ENCODE assay signal across 8 cellular contexts in genomic region chr1:160097196-160097910, GRCh38. TPM values are rescaled to one million over a fixed set of nuclear protein-coding genes. Genes with fewer than 3 reads are reported as not detected.
DNase-seq lines count a peak whose midpoint lies in the region; ATAC-seq and TF ChIP-seq lines count a peak whose summit lies in the region.

No MANE protein-coding gene starts in this region.

- no peak for ATAC-seq in naive thymus-derived CD4-positive, alpha-beta T cell
- no peak for ATAC-seq in activated CD4-positive, CD25-positive, alpha-beta regulatory T cell treated with anti-CD3 and anti-CD28 coated beads, Interleukin-2, amount 50 U/mL, for 24 hours

- no peaks in the 10 kb centered on the region for H3K9me2 ChIP-seq in MM.1S (replicated peaks; ENCODE audit: insufficient read depth, low read length)

- TF ChIP-seq POLR2A in uterus (IDR thresholded peaks at IDR 0.05), result no peak

- CTCF ChIA-PET in naive thymus-derived CD4-positive, alpha-beta T cell (lab: Charles Lee), result interaction anchor here (2.2 to 6.3 kb wide), 4 partner anchors 11 to 194 kb away, joined by 8 to 73 read pairs (median 8); partner anchors contain the start of gene KCNJ9

- H3K79me2 ChIP-seq in ACC112 (ENCODE audit: control insufficient read depth, insufficient read depth, low read length, unreplicated experiment) (no peaks in the 10 kb centered on the region), MM.1S (ENCODE audit: low read length) (peaks cover 23% of the 10 kb centered on the region)

- peak overlapping the region; percentile 83 for H3K9ac ChIP-seq in MM.1S (ENCODE audit: low read length)

- POLR2A ChIA-PET in naive thymus-derived CD4-positive, alpha-beta T cell (lab: Charles Lee), result interaction anchor here (0.6 to 3.0 kb wide), 11 partner anchors 11 to 1293 kb away, joined by 3 to 22 read pairs (median 5); partner anchors contain the start of genes DCAF8, KCNJ10, PIGM and TAGLN2

- no peaks in the 10 kb centered on the region for H3K27me3 ChIP-seq in ACC112 (ENCODE audit: insufficient read depth, low read length)
- no peaks in the 10 kb centered on the region for H3K27me3 ChIP-seq in MM.1S (replicated peaks; ENCODE audit: insufficient read depth, low read length)
- H3K27me3 ChIP-seq in naive thymus-derived CD4-positive, alpha-beta T cell (ENCODE audit: control insufficient read depth in 2 of 2, insufficient read depth in 2 of 2, low read length in 2 of 2), result no peaks in the 10 kb centered on the region
- H3K27me3 ChIP-seq in uterus, result no peaks in the 10 kb centered on the region

- intact Hi-C loops in naive thymus-derived CD4-positive, alpha-beta T cell (cut with micrococcal nuclease), result loop anchor here in 1 of 2 donors (5.0 kb wide), 1 partner anchor 510 kb away; no protein-coding TSS in a partner anchor
- intact Hi-C loops in uterus (cut with DNase I; ENCODE audit: low total_unique reads), result loop anchor here (10.0 kb wide), 1 partner anchor 97 kb away; the partner anchor contains the start of gene CASQ1

- no peak for TF ChIP-seq CTCF in MM.1S (IDR thresholded peaks at IDR 0.05; ENCODE audit: low read length)
- TF ChIP-seq CTCF in cardiac fibroblast (IDR thresholded peaks at IDR 0.05; ENCODE audit: low read depth, low read length), result no peak
- no peak for TF ChIP-seq CTCF in uterus (IDR thresholded peaks at IDR 0.05)

- H3K9me3 ChIP-seq in MM.1S (replicated peaks; ENCODE audit: insufficient read depth, low read length) (no peaks in the 10 kb centered on the region), uterus (no peaks in the 10 kb centered on the region)
- no peaks in the 10 kb centered on the region for H3K9me3 ChIP-seq in naive thymus-derived CD4-positive, alpha-beta T cell (ENCODE audit: control insufficient read depth in 2 of 3, low read length in 3 of 3)

- H3K4me1 ChIP-seq in ACC112 (ENCODE audit: control insufficient read depth, insufficient read depth, low read length, unreplicated experiment) (peaks cover 11% of the 10 kb centered on the region), MM.1S (ENCODE audit: low read length) (peaks cover 33% of the 10 kb centered on the region), uterus (peaks cover 7 to 10% of the 10 kb centered on the region in 2 donors)
- H3K4me1 ChIP-seq in naive thymus-derived CD4-positive, alpha-beta T cell (ENCODE audit: control insufficient read depth in 2 of 2, insufficient read depth in 2 of 2, low read length in 2 of 2), result peaks cover 28 to 59% of the 10 kb centered on the region in 2 donors

- peak overlapping the region; percentile 83 to 98 (median 95) for H3K27ac Mint-ChIP-seq in naive thymus-derived CD4-positive, alpha-beta T cell

- no peaks in the 10 kb centered on the region for H4K20me1 ChIP-seq in MM.1S (ENCODE audit: insufficient read depth, low read length)

- H3K4me3 ChIP-seq in ACC112 (ENCODE audit: low read depth, low read length) (peak overlapping the region; percentile 86), MM.1S (ENCODE audit: low read length) (peak overlapping the region; percentile 94), cardiac fibroblast (replicated peaks in 1 of 2; ENCODE audit: low read depth in 2 of 2, low read length in 2 of 2) (peak overlapping the region; percentile 66 to 73), uterus (peak overlapping the region; percentile 90 to 99)
- H3K4me3 ChIP-seq in naive thymus-derived CD4-positive, alpha-beta T cell (ENCODE audit: low read length), result peak overlapping the region; percentile 87

- no peaks in the 10 kb centered on the region for H3K27me3 Mint-ChIP-seq in naive thymus-derived CD4-positive, alpha-beta T cell

- DNase-seq in MM.1S (no peak), cardiac fibroblast (ENCODE audit: low read depth in 2 of 2) (no peak), uterus (no peak), NCI-H2081 (lab: John Stamatoyannopoulos, UW) (no peak), RPMI8226 (no peak)
- peak in 5 of 9 donors; percentile 11 to 44 (median 28) for DNase-seq in naive thymus-derived CD4-positive, alpha-beta T cell

- peaks cover 0 to 3% (median 0%) of the 10 kb centered on the region in 5 donors for H3K36me3 Mint-ChIP-seq in naive thymus-derived CD4-positive, alpha-beta T cell

- H2AFZ ChIP-seq in ACC112 (ENCODE audit: low read length, unreplicated experiment), result no peak overlapping the region
- H2AFZ ChIP-seq in MM.1S (ENCODE audit: low read length), result peak overlapping the region; percentile 83; the same call in 1 of the 2 replicates

- H3F3A ChIP-seq in MM.1S (ENCODE audit: insufficient read depth, low read length), result peaks cover 7% of the 10 kb centered on the region; the same call in 1 of the 2 replicates

- H3K4me2 ChIP-seq in MM.1S (ENCODE audit: low read depth, low read length), result peak overlapping the region; percentile 93

- H3K9me3 Mint-ChIP-seq in naive thymus-derived CD4-positive, alpha-beta T cell, result no peaks in the 10 kb centered on the region

- H3K4me1 Mint-ChIP-seq in naive thymus-derived CD4-positive, alpha-beta T cell, result peaks cover 39 to 82% (median 63%) of the 10 kb centered on the region in 7 donors

- H3K36me3 ChIP-seq in ACC112 (ENCODE audit: insufficient read depth, low read length), result no peaks in the 10 kb centered on the region
- no peaks in the 10 kb centered on the region for H3K36me3 ChIP-seq in MM.1S (replicated peaks; ENCODE audit: insufficient read depth, low read length)
- peaks cover 0 to 38% (median 0%) of the 10 kb centered on the region in 3 experiments for H3K36me3 ChIP-seq in naive thymus-derived CD4-positive, alpha-beta T cell (ENCODE audit: control insufficient read depth in 2 of 3, insufficient read depth in 3 of 3, low read length in 3 of 3)
- no peaks in the 10 kb centered on the region for H3K36me3 ChIP-seq in uterus

- H3K27ac ChIP-seq in ACC112 (ENCODE audit: low read depth, low read length), result no peak overlapping the region
- no peak overlapping the region for H3K27ac ChIP-seq in MM.1S (ENCODE audit: low read length)
- peak overlapping the region; percentile 96 for H3K27ac ChIP-seq in naive thymus-derived CD4-positive, alpha-beta T cell (ENCODE audit: low read depth, low read length)
- peak overlapping the region in 1 of 2 donors; percentile 91 for H3K27ac ChIP-seq in uterus

- peak overlapping the region; percentile 86 to 96 (median 94) for H3K4me3 Mint-ChIP-seq in naive thymus-derived CD4-positive, alpha-beta T cell

RNA-seq across cellular contexts. Expression of gene IGSF8, which starts 1.1 kb away (rescaled TPM):
- total RNA-seq in naive thymus-derived CD4-positive, alpha-beta T cell, result 10 to 100 TPM; 31.9 to 68.7 (median 44.8) TPM
- 10 to 100 TPM; 38.6 to 60.9 TPM for polyA plus RNA-seq in naive thymus-derived CD4-positive, alpha-beta T cell
- total RNA-seq in uterus, result 10 to 100 TPM in 3 of 4 donors, 1 to 10 TPM in 1; 5.4 to 41.4 (median 26.9) TPM

RNA-seq across cellular contexts. Expression of gene KCNJ9, which starts 16.0 kb away (rescaled TPM):
- total RNA-seq in naive thymus-derived CD4-positive, alpha-beta T cell, result not detected
- under 1 TPM; 0.06 to 0.08 TPM for polyA plus RNA-seq in naive thymus-derived CD4-positive, alpha-beta T cell
- total RNA-seq in uterus, result under 1 TPM in 1 of 4 donors, not detected in 3; 0.28 TPM

RNA-seq across cellular contexts. Expression of gene ATP1A2, which starts 18.2 kb away (rescaled TPM):
- not detected for total RNA-seq in naive thymus-derived CD4-positive, alpha-beta T cell
- not detected for polyA plus RNA-seq in naive thymus-derived CD4-positive, alpha-beta T cell
- total RNA-seq in uterus, result 10 to 100 TPM in 3 of 4 donors, 1 to 10 TPM in 1; 1.2 to 36.8 (median 13.4) TPM

RNA-seq across cellular contexts. Expression of gene KCNJ10, which starts 27.4 kb away (rescaled TPM):
- under 1 TPM in 1 of 5 experiments, not detected in 4; 0.32 TPM for total RNA-seq in naive thymus-derived CD4-positive, alpha-beta T cell
- polyA plus RNA-seq in naive thymus-derived CD4-positive, alpha-beta T cell, result under 1 TPM in 1 of 2 donors, not detected in 1; 0.29 TPM
- under 1 TPM in 1 of 4 donors, not detected in 3; 0.58 TPM for total RNA-seq in uterus

RNA-seq across cellular contexts. Expression of gene ATP1A4, which starts 54.0 kb away (rescaled TPM):
- under 1 TPM in 1 of 5 experiments, not detected in 4; 0.71 TPM for total RNA-seq in naive thymus-derived CD4-positive, alpha-beta T cell
- not detected for polyA plus RNA-seq in naive thymus-derived CD4-positive, alpha-beta T cell
- 1 to 10 TPM in 1 of 4 donors, not detected in 3; 1.5 TPM for total RNA-seq in uterus

Comparison
In these comparisons a context has a peak if more than half of its experiments do, and no peak if none do; other contexts are left out.
1. DNase-seq: peak in naive thymus-derived CD4-positive, alpha-beta T cell (5 of 9); none in MM.1S (single experiment), cardiac fibroblast (0 of 2), uterus (0 of 2), NCI-H2081 (0 of 2) and RPMI8226 (single experiment).
2. Peak in every context shown above with its lines, with median percentiles within 50 percentile points of each other: H3K4me3 ChIP-seq.